In genomic region chr16:67528870-67529638, GRCh38 we compare ENCODE assay signal across 8 cellular contexts. TPM values are rescaled to one million over a fixed set of nuclear protein-coding genes. Genes with fewer than 3 reads are reported as not detected.
DNase-seq lines count a peak whose midpoint lies in the region; ATAC-seq lines count a peak whose summit lies in the region.

No MANE protein-coding gene starts in this region.

- peak; percentile 59 for ATAC-seq in activated naive CD8-positive, alpha-beta T cell treated with anti-CD3 and anti-CD28 coated beads, Interleukin-2, amount 10 ng/mL, durations not matched to agents 7 days and 5 days (ENCODE audit: low read depth)
- ATAC-seq in right cardiac atrium (peak; percentile 32 to 37), sciatic nerve (peak; percentile 14), HG02870 (IDR thresholded peaks at IDR 0.05; ENCODE audit: unreplicated experiment) (no peak)

- peaks cover 11% of the 10 kb centered on the region for H3K4me1 ChIP-seq in right cardiac atrium (ENCODE audit: control insufficient read depth, insufficient read depth, low read length)

- H3K4me3 ChIP-seq in right cardiac atrium (ENCODE audit: low read length): peak overlapping the region; percentile 74

- peak overlapping the region; percentile 87 for H3K27ac ChIP-seq in right cardiac atrium (ENCODE audit: low read length)

- no peaks in the 10 kb centered on the region for H3K36me3 Mint-ChIP-seq in activated naive CD8-positive, alpha-beta T cell treated with anti-CD3 and anti-CD28 coated beads, Interleukin-2, amount 10 ng/mL, durations not matched to agents 7 days and 5 days

- intact Hi-C loops in right cardiac atrium (cut with DNase I) (loop anchor here in 1 of 4 donors (10.0 kb wide), 1 partner anchor 136 kb away; the partner anchor contains the start of genes ACD, C16orf86, ENKD1 and PARD6A), sciatic nerve (cut with DNase I) (loop anchor here (10.0 kb wide), 1 partner anchor 136 kb away; the partner anchor contains the start of genes ACD, C16orf86, ENKD1 and PARD6A)

- peaks cover 50% of the 10 kb centered on the region for H3K27me3 Mint-ChIP-seq in activated naive CD8-positive, alpha-beta T cell treated with anti-CD3 and anti-CD28 coated beads, Interleukin-2, amount 10 ng/mL, durations not matched to agents 7 days and 5 days

- peak overlapping the region; percentile 72 for H3K4me3 Mint-ChIP-seq in activated naive CD8-positive, alpha-beta T cell treated with anti-CD3 and anti-CD28 coated beads, Interleukin-2, amount 10 ng/mL, durations not matched to agents 7 days and 5 days

- H3K27ac Mint-ChIP-seq in activated naive CD8-positive, alpha-beta T cell treated with anti-CD3 and anti-CD28 coated beads, Interleukin-2, amount 10 ng/mL, durations not matched to agents 7 days and 5 days: no peak overlapping the region

- peaks cover 10% of the 10 kb centered on the region for H3K4me1 Mint-ChIP-seq in activated naive CD8-positive, alpha-beta T cell treated with anti-CD3 and anti-CD28 coated beads, Interleukin-2, amount 10 ng/mL, durations not matched to agents 7 days and 5 days

- DNase-seq in NCI-H2081 (lab: John Stamatoyannopoulos, UW): peak; percentile 34 to 51
- no peak for DNase-seq in NCI-H2081 treated with DMSO at 0.1 percent for 48 hours (lab: John Stamatoyannopoulos, UW)
- peak; percentile 45 for DNase-seq in NAMALWA (ENCODE audit: low spot score)
- DNase-seq in activated naive CD8-positive, alpha-beta T cell treated with anti-CD3 and anti-CD28 coated beads, Interleukin-2, amount 10 ng/mL, durations not matched to agents 7 days and 5 days: peak; percentile 67
- peak in 2 of 3 donors; percentile 82 to 86 for DNase-seq in right cardiac atrium
- peak; percentile 77 for DNase-seq in sciatic nerve (ENCODE audit: low spot score)
- no peak for DNase-seq in NK-92 (lab: John Stamatoyannopoulos, UW; ENCODE audit: unreplicated experiment)

- WGBS in right cardiac atrium: under 1% methylated on average over 66 of the region's 66 CpGs

- POLR2A ChIA-PET in activated naive CD8-positive, alpha-beta T cell treated with anti-CD3 and anti-CD28 coated beads, Interleukin-2, amount 10 ng/mL, durations not matched to agents 7 days and 5 days (lab: Charles Lee): interaction anchor here (0.6 to 2.0 kb wide), 5 partner anchors 9 to 32 kb away, joined by 3 to 9 read pairs (median 6); no protein-coding TSS in a partner anchor

- H3K9me3 ChIP-seq in right cardiac atrium (ENCODE audit: control insufficient read depth, low read length): no peaks in the 10 kb centered on the region

- no peaks in the 10 kb centered on the region for H3K9me3 Mint-ChIP-seq in activated naive CD8-positive, alpha-beta T cell treated with anti-CD3 and anti-CD28 coated beads, Interleukin-2, amount 10 ng/mL, durations not matched to agents 7 days and 5 days

- no peaks in the 10 kb centered on the region for H3K27me3 ChIP-seq in right cardiac atrium (ENCODE audit: control insufficient read depth, insufficient read depth)

RNA-seq across cellular contexts. Expression of gene RIPOR1, which starts 0.4 kb away (rescaled TPM):
- total RNA-seq in activated naive CD8-positive, alpha-beta T cell treated with anti-CD3 and anti-CD28 coated beads, Interleukin-2, amount 10 ng/mL, durations not matched to agents 7 days and 5 days: 10 to 100 TPM; 28.7 to 35.7 TPM
- total RNA-seq in right cardiac atrium (10 to 100 TPM; 76.2 to 86.6 (median 83.7) TPM), sciatic nerve (116 TPM)
- polyA plus RNA-seq in right cardiac atrium: 43.8 TPM

RNA-seq across cellular contexts. Expression of gene CTCF, which starts 33.3 kb away (rescaled TPM):
- 10 to 100 TPM; 69.9 to 72.3 TPM for total RNA-seq in activated naive CD8-positive, alpha-beta T cell treated with anti-CD3 and anti-CD28 coated beads, Interleukin-2, amount 10 ng/mL, durations not matched to agents 7 days and 5 days
- total RNA-seq in right cardiac atrium (10 to 100 TPM; 24.2 to 30.5 (median 28.6) TPM), sciatic nerve (44.0 TPM)
- polyA plus RNA-seq in right cardiac atrium: 17.5 TPM

RNA-seq across cellular contexts. Expression of gene AGRP, which starts 45.7 kb away (rescaled TPM):
- total RNA-seq in activated naive CD8-positive, alpha-beta T cell treated with anti-CD3 and anti-CD28 coated beads, Interleukin-2, amount 10 ng/mL, durations not matched to agents 7 days and 5 days: not detected
- not detected for total RNA-seq in right cardiac atrium
- not detected for polyA plus RNA-seq in right cardiac atrium
- total RNA-seq in sciatic nerve: not detected

RNA-seq across cellular contexts. Expression of gene ATP6V0D1, which starts 48.1 kb away (rescaled TPM):
- 10 to 100 TPM; 41.8 to 48.8 TPM for total RNA-seq in activated naive CD8-positive, alpha-beta T cell treated with anti-CD3 and anti-CD28 coated beads, Interleukin-2, amount 10 ng/mL, durations not matched to agents 7 days and 5 days
- total RNA-seq in right cardiac atrium: 10 to 100 TPM; 64.1 to 79.4 (median 68.2) TPM
- 44.6 TPM for polyA plus RNA-seq in right cardiac atrium
- 46.4 TPM for total RNA-seq in sciatic nerve

Comparison
In these comparisons a context has a peak if more than half of its experiments do, and no peak if none do; other contexts are left out.
1. DNase-seq: peak in NCI-H2081 (2 of 2), NAMALWA (single experiment), activated naive CD8-positive, alpha-beta T cell treated with anti-CD3 and anti-CD28 coated beads, Interleukin-2, amount 10 ng/mL, durations not matched to agents 7 days and 5 days (single experiment), right cardiac atrium (2 of 3) and sciatic nerve (single experiment); none in NCI-H2081 treated with DMSO at 0.1 percent for 48 hours (single experiment) and NK-92 (single experiment).